Comparison of ENCODE assay signal across 12 cellular contexts in the genomic region with DNA sequence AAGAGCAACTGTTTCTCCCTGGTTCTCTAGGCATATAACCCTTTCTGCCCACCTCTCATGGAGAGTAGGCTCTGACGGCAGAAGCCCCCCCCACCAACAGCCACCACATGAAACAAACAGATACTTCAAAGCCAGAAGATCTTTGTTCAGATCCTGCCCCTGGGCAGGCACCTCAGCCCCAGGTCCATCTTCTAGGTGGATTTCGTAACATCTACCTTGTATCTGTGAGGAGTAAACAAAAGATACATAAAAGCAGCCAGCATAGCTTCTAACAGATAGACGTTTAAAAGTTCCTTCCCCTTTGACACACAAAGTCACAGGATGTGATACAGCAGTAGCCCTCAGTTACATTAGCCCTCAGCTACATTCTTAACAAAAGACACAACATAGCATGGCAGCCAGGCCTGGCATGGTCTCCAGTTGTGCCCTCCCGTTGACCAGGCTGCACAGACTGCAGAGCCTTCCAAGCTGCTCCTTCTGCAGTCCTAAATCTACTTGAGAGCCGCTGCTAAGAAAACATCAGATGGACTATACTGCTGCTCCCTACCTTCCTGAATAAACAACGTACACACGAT. TPM values are rescaled to one million over a fixed set of nuclear protein-coding genes. Genes with fewer than 3 reads are reported as not detected.
DNase-seq lines count a peak whose midpoint lies in the region; ATAC-seq and TF ChIP-seq lines count a peak whose summit lies in the region.
"Had no signal": no experiment of that assay in that cellular context is flagged by ENCODE, and none has a peak within 500 bp of the region (broad histone marks: within the 10 kb centered on the region; RNA-seq: fewer than 3 reads in every experiment).

No MANE protein-coding gene starts in this region.

- H3K36me3 Mint-ChIP-seq in activated T-cell treated with anti-CD3 and anti-CD28 coated beads, Interleukin-2, amount 50 U/mL, for 4 hours (ENCODE audit: insufficient read depth): peaks cover 16% of the 10 kb centered on the region
- peaks cover 4% of the 10 kb centered on the region for H3K36me3 Mint-ChIP-seq in activated naive CD8-positive, alpha-beta T cell

- no peak for DNase-seq in activated T-cell treated with anti-CD3 and anti-CD28 coated beads, Interleukin-2, amount 50 U/mL, for 4 hours
- DNase-seq in activated T-cell treated with anti-CD3 and anti-CD28 coated beads, Interleukin-2, amount 50 U/mL, for 48 hours: no peak
- DNase-seq in right lobe of liver: no peak
- peak; percentile 48 to 55 for DNase-seq in thyroid gland
- DNase-seq in NCI-H2081 treated with DMSO at 0.1 percent for 48 hours (lab: John Stamatoyannopoulos, UW): no peak
- no peak for DNase-seq in H4 (ENCODE audit: low spot score)
- no peak for DNase-seq in dorsolateral prefrontal cortex
- DNase-seq: kidney glomerular epithelial cell; NCI-H1105; stimulated activated CD4-positive, alpha-beta T cell treated with anti-CD3 and anti-CD28 coated beads, Interleukin-4, amount 100 ng/mL, for 4 hours had no signal

- H3K36me3 ChIP-seq in right lobe of liver (no peaks in the 10 kb centered on the region), thyroid gland (no peaks in the 10 kb centered on the region)

- H3K4me3 ChIP-seq in right lobe of liver (no peak overlapping the region), thyroid gland (replicated peaks in 1 of 3) (no peak overlapping the region), dorsolateral prefrontal cortex (no peak overlapping the region)

- H3K4me1 ChIP-seq in right lobe of liver (peaks cover 0 to 77% (median 38%) of the 10 kb centered on the region in 4 donors), thyroid gland (peaks cover 85 to 95% of the 10 kb centered on the region in 2 donors)

- H3K27ac ChIP-seq in right lobe of liver (peak overlapping the region in 1 of 3 donors; percentile 50), thyroid gland (peak overlapping the region; percentile 12 to 49 (median 26)), dorsolateral prefrontal cortex (peak overlapping the region in 5 of 59 donors; percentile 9 to 33 (median 10))

- H3K9me3 Mint-ChIP-seq in activated T-cell treated with anti-CD3 and anti-CD28 coated beads, Interleukin-2, amount 50 U/mL, for 4 hours: no peaks in the 10 kb centered on the region
- H3K9me3 Mint-ChIP-seq in activated naive CD8-positive, alpha-beta T cell (ENCODE audit: low read depth): no peaks in the 10 kb centered on the region

- no peaks in the 10 kb centered on the region for H3K27me3 Mint-ChIP-seq in activated T-cell treated with anti-CD3 and anti-CD28 coated beads, Interleukin-2, amount 50 U/mL, for 4 hours (ENCODE audit: low read depth)
- H3K27me3 Mint-ChIP-seq in activated naive CD8-positive, alpha-beta T cell: no peaks in the 10 kb centered on the region

- peaks cover 97% of the 10 kb centered on the region for H3K4me1 Mint-ChIP-seq in activated T-cell treated with anti-CD3 and anti-CD28 coated beads, Interleukin-2, amount 50 U/mL, for 4 hours (ENCODE audit: low read depth)
- peaks cover 93% of the 10 kb centered on the region for H3K4me1 Mint-ChIP-seq in activated naive CD8-positive, alpha-beta T cell (ENCODE audit: low read depth)

- no peak for ATAC-seq in activated T-cell treated with anti-CD3 and anti-CD28 coated beads, Interleukin-2, amount 50 U/mL, for 4 hours
- ATAC-seq in right lobe of liver: peak; percentile 32 to 62 (median 50)

- TF ChIP-seq POLR2A in right lobe of liver (IDR thresholded peaks at IDR 0.05) (no peak), thyroid gland (IDR thresholded peaks at IDR 0.05) (no peak)

- TF ChIP-seq CTCF in right lobe of liver (IDR thresholded peaks at IDR 0.05): no peak
- no peak for TF ChIP-seq CTCF in thyroid gland (IDR thresholded peaks at IDR 0.05)
- TF ChIP-seq CTCF in dorsolateral prefrontal cortex (IDR thresholded peaks at IDR 0.05 in 54 of 56, conservative IDR thresholded peaks at IDR 0.05 in 2 of 56; ENCODE audit: low read depth in 1 of 56, partially characterized antibody in 56 of 56): no peak

- no peaks in the 10 kb centered on the region for H3K27me3 ChIP-seq in right lobe of liver
- no peaks in the 10 kb centered on the region for H3K27me3 ChIP-seq in thyroid gland
- no peaks in the 10 kb centered on the region for H3K27me3 ChIP-seq in dorsolateral prefrontal cortex
- H3K27me3 ChIP-seq: BE2C had no signal

- WGBS in right lobe of liver (ENCODE audit: insufficient coverage, low coverage, low lambda C conversion rate, missing lambda C conversion rate): 13% methylated on average over 7 of the region's 7 CpGs
- WGBS in thyroid gland, 2 donors: 30 to 34% methylated on average over 7 of the region's 7 CpGs

- peak overlapping the region; percentile 84 for H3K27ac Mint-ChIP-seq in activated naive CD8-positive, alpha-beta T cell

- peak overlapping the region; percentile 64 for H3K4me3 Mint-ChIP-seq in activated T-cell treated with anti-CD3 and anti-CD28 coated beads, Interleukin-2, amount 50 U/mL, for 4 hours
- H3K4me3 Mint-ChIP-seq in activated naive CD8-positive, alpha-beta T cell: peak overlapping the region; percentile 71

- no peaks in the 10 kb centered on the region for H3K9me3 ChIP-seq in right lobe of liver
- H3K9me3 ChIP-seq in thyroid gland: no peaks in the 10 kb centered on the region
- H3K9me3 ChIP-seq: BE2C had no signal

- intact Hi-C loops in right lobe of liver (cut with DNase I): no loop called here
- intact Hi-C loops in thyroid gland (cut with DNase I): no loop called here
- intact Hi-C loops in dorsolateral prefrontal cortex (cut with DNase I): no loop called here

RNA-seq across cellular contexts. Expression of a gene that starts 35.4 kb away (rescaled TPM):
- 100 to 1,000 TPM; 102 to 113 (median 112) TPM for total RNA-seq in activated T-cell treated with anti-CD3 and anti-CD28 coated beads, Interleukin-2, amount 50 U/mL, for 4 hours
- total RNA-seq in right lobe of liver (10 to 100 TPM; 20.0 to 52.6 (median 40.6) TPM), thyroid gland (10 to 100 TPM; 20.8 to 78.1 (median 32.4) TPM), dorsolateral prefrontal cortex (100 to 1,000 TPM in 99 of 120 experiments, 10 to 100 TPM in 21; 84.8 to 154 (median 112) TPM)
- 6.4 and 11.0 TPM in 2 replicates for total RNA-seq in H4 (2014; rRNA removed; shearing (Covaris generic))

Comparison
In these comparisons a context has a peak if more than half of its experiments do, and no peak if none do; other contexts are left out.
1. ATAC-seq: peak in right lobe of liver (4 of 4); none in activated T-cell treated with anti-CD3 and anti-CD28 coated beads, Interleukin-2, amount 50 U/mL, for 4 hours (0 of 2).
2. DNase-seq: peak in thyroid gland (2 of 2); none in activated T-cell treated with anti-CD3 and anti-CD28 coated beads, Interleukin-2, amount 50 U/mL, for 4 hours (single experiment), activated T-cell treated with anti-CD3 and anti-CD28 coated beads, Interleukin-2, amount 50 U/mL, for 48 hours (0 of 2), right lobe of liver (0 of 3), NCI-H2081 treated with DMSO at 0.1 percent for 48 hours (single experiment), H4 (single experiment) and dorsolateral prefrontal cortex (0 of 10).